ENCODE assay signal across 19 cellular contexts in the genomic region with DNA sequence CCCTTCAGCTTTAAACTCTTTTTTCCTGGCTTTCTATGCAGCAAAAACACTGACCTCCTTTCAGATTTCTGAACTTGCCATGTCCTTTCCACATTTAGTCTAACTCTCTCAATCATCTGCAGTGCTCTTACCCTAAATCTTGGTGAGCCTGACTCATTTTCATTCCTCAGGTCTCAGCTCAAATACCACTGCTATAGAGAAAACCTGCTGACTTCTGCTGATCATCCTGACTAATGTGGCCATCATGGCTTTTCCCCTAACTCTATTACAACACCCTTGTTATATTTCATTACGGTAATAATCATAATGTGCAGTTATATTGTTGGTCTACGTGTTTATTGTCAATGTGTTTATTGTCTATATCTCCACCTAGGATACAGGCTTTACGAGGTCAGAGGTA.
DNase-seq lines count a peak whose midpoint lies in the region; ATAC-seq and TF ChIP-seq lines count a peak whose summit lies in the region.
"Had no signal": no experiment of that assay in that cellular context is flagged by ENCODE, and none has a peak within 500 bp of the region (broad histone marks: within the 10 kb centered on the region; RNA-seq: fewer than 3 reads in every experiment).

No MANE protein-coding gene starts in this region.

- TF ChIP-seq CTCF in RWPE2 (IDR thresholded peaks at IDR 0.05; ENCODE audit: poor library complexity, severe bottlenecking): no peak
- no peak for TF ChIP-seq CTCF in epithelial cell of esophagus (IDR thresholded peaks at IDR 0.05; ENCODE audit: insufficient read depth, low read depth, low read length, missing control alignments)

- H3K4me1 ChIP-seq in RWPE2 (ENCODE audit: insufficient read depth, poor library complexity, severe bottlenecking): no peaks in the 10 kb centered on the region
- H3K4me1 ChIP-seq: SJCRH30 had no signal

- H3K4me3 ChIP-seq in RWPE2 (ENCODE audit: severe bottlenecking) (no peak overlapping the region), epithelial cell of esophagus (ENCODE audit: low read length) (no peak overlapping the region)
- H3K4me3 ChIP-seq: SJCRH30 had no signal

- H3K9me3 ChIP-seq in RWPE2 (ENCODE audit: severe bottlenecking): no peaks in the 10 kb centered on the region
- H3K9me3 ChIP-seq: SJCRH30 had no signal

- ATAC-seq in RWPE2 (ENCODE audit: low read depth) (peak; percentile 42; the same call in 2 of the 3 replicates), GM19324 (IDR thresholded peaks at IDR 0.05; ENCODE audit: low FRiP score, unreplicated experiment) (no peak), GM21723 (IDR thresholded peaks at IDR 0.05; ENCODE audit: unreplicated experiment) (no peak)
- ATAC-seq in stimulated activated effector memory CD8-positive, alpha-beta T cell treated with anti-CD3 and anti-CD28 coated beads, Interleukin-12 subunit alpha, Interleukin-12 subunit beta, amount 100 ng/mL, for 72 hours: peak; percentile 72
- ATAC-seq: Panc1 had no signal

- H3K27ac Mint-ChIP-seq in activated CD4-positive, alpha-beta memory T cell treated with anti-CD3 and anti-CD28 coated beads for 36 hours: peak overlapping the region; percentile 31
- no peak overlapping the region for H3K27ac Mint-ChIP-seq in activated CD4-positive, alpha-beta memory T cell treated with anti-CD3 and anti-CD28 coated beads, Interleukin-2, amount 10 ng/mL, durations not matched to agents 7 days and 5 days
- H3K27ac Mint-ChIP-seq in stimulated activated effector memory CD8-positive, alpha-beta T cell treated with anti-CD3 and anti-CD28 coated beads, Interleukin-12 subunit alpha, Interleukin-12 subunit beta, amount 100 ng/mL, for 72 hours: no peak overlapping the region

- DNase-seq in activated CD4-positive, alpha-beta memory T cell treated with anti-CD3 and anti-CD28 coated beads for 36 hours: no peak
- DNase-seq in activated CD4-positive, alpha-beta memory T cell treated with anti-CD3 and anti-CD28 coated beads, Interleukin-2, amount 10 ng/mL, durations not matched to agents 7 days and 5 days: no peak
- no peak for DNase-seq in RWPE2 (ENCODE audit: low spot score)
- peak; percentile 52 for DNase-seq in epithelial cell of esophagus (ENCODE audit: low read depth)
- DNase-seq in stimulated activated effector memory CD8-positive, alpha-beta T cell treated with anti-CD3 and anti-CD28 coated beads, Interleukin-12 subunit alpha, Interleukin-12 subunit beta, amount 100 ng/mL, for 72 hours (ENCODE audit: low spot score in 2 of 2): no peak
- DNase-seq: Calu3; CD8-positive, alpha-beta memory T cell; GDM1; IMR-90; NCI-H1105; NCI-H2029 treated with DMSO at 0.1 percent for 48 hours; NCI-H524 treated with DMSO at 0.1 percent for 48 hours; NCI-H82; SJCRH30 had no signal

- POLR2A ChIA-PET in activated CD4-positive, alpha-beta memory T cell treated with anti-CD3 and anti-CD28 coated beads for 36 hours (lab: Charles Lee): no interaction called here
- POLR2A ChIA-PET in activated CD4-positive, alpha-beta memory T cell treated with anti-CD3 and anti-CD28 coated beads, Interleukin-2, amount 10 ng/mL, durations not matched to agents 7 days and 5 days (lab: Charles Lee): no interaction called here

- no peak overlapping the region for H3K4me3 Mint-ChIP-seq in activated CD4-positive, alpha-beta memory T cell treated with anti-CD3 and anti-CD28 coated beads for 36 hours
- no peak overlapping the region for H3K4me3 Mint-ChIP-seq in activated CD4-positive, alpha-beta memory T cell treated with anti-CD3 and anti-CD28 coated beads, Interleukin-2, amount 10 ng/mL, durations not matched to agents 7 days and 5 days
- H3K4me3 Mint-ChIP-seq in stimulated activated effector memory CD8-positive, alpha-beta T cell treated with anti-CD3 and anti-CD28 coated beads, Interleukin-12 subunit alpha, Interleukin-12 subunit beta, amount 100 ng/mL, for 72 hours: no peak overlapping the region

- peaks cover 12% of the 10 kb centered on the region for H3K9me3 Mint-ChIP-seq in activated CD4-positive, alpha-beta memory T cell treated with anti-CD3 and anti-CD28 coated beads for 36 hours
- no peaks in the 10 kb centered on the region for H3K9me3 Mint-ChIP-seq in activated CD4-positive, alpha-beta memory T cell treated with anti-CD3 and anti-CD28 coated beads, Interleukin-2, amount 10 ng/mL, durations not matched to agents 7 days and 5 days
- no peaks in the 10 kb centered on the region for H3K9me3 Mint-ChIP-seq in stimulated activated effector memory CD8-positive, alpha-beta T cell treated with anti-CD3 and anti-CD28 coated beads, Interleukin-12 subunit alpha, Interleukin-12 subunit beta, amount 100 ng/mL, for 72 hours

- no peaks in the 10 kb centered on the region for H3K27me3 Mint-ChIP-seq in activated CD4-positive, alpha-beta memory T cell treated with anti-CD3 and anti-CD28 coated beads for 36 hours
- H3K27me3 Mint-ChIP-seq in activated CD4-positive, alpha-beta memory T cell treated with anti-CD3 and anti-CD28 coated beads, Interleukin-2, amount 10 ng/mL, durations not matched to agents 7 days and 5 days: peaks cover 18% of the 10 kb centered on the region

- no peaks in the 10 kb centered on the region for H3K36me3 ChIP-seq in RWPE2 (ENCODE audit: low read depth)
- H3K36me3 ChIP-seq: SJCRH30 had no signal

- CTCF ChIA-PET in activated CD4-positive, alpha-beta memory T cell treated with anti-CD3 and anti-CD28 coated beads for 36 hours (lab: Charles Lee): interaction anchor here (0.9 to 1.5 kb wide), 2 partner anchors 12 to 675 kb away, joined by 3 to 5 read pairs; no protein-coding TSS in a partner anchor
- CTCF ChIA-PET in activated CD4-positive, alpha-beta memory T cell treated with anti-CD3 and anti-CD28 coated beads, Interleukin-2, amount 10 ng/mL, durations not matched to agents 7 days and 5 days (lab: Charles Lee): no interaction called here

- no peak overlapping the region for H3K27ac ChIP-seq in RWPE2 (ENCODE audit: poor library complexity, severe bottlenecking)
- H3K27ac ChIP-seq: C4-2B, KMS-11, SJCRH30 had no signal

- intact Hi-C loops in activated CD4-positive, alpha-beta memory T cell treated with anti-CD3 and anti-CD28 coated beads for 36 hours (cut with micrococcal nuclease): no loop called here

- H3K27me3 ChIP-seq in RWPE2 (ENCODE audit: insufficient read depth, poor library complexity, severe bottlenecking): peaks cover 49% of the 10 kb centered on the region

- H3K36me3 Mint-ChIP-seq in activated CD4-positive, alpha-beta memory T cell treated with anti-CD3 and anti-CD28 coated beads for 36 hours: peaks cover 6% of the 10 kb centered on the region
- no peaks in the 10 kb centered on the region for H3K36me3 Mint-ChIP-seq in activated CD4-positive, alpha-beta memory T cell treated with anti-CD3 and anti-CD28 coated beads, Interleukin-2, amount 10 ng/mL, durations not matched to agents 7 days and 5 days (ENCODE audit: low read depth)
- H3K36me3 Mint-ChIP-seq in stimulated activated effector memory CD8-positive, alpha-beta T cell treated with anti-CD3 and anti-CD28 coated beads, Interleukin-12 subunit alpha, Interleukin-12 subunit beta, amount 100 ng/mL, for 72 hours: no peaks in the 10 kb centered on the region

- peaks cover 8% of the 10 kb centered on the region for H3K4me1 Mint-ChIP-seq in activated CD4-positive, alpha-beta memory T cell treated with anti-CD3 and anti-CD28 coated beads for 36 hours (ENCODE audit: low read depth)
- H3K4me1 Mint-ChIP-seq in activated CD4-positive, alpha-beta memory T cell treated with anti-CD3 and anti-CD28 coated beads, Interleukin-2, amount 10 ng/mL, durations not matched to agents 7 days and 5 days: peaks cover 4% of the 10 kb centered on the region
- peaks cover 17% of the 10 kb centered on the region for H3K4me1 Mint-ChIP-seq in stimulated activated effector memory CD8-positive, alpha-beta T cell treated with anti-CD3 and anti-CD28 coated beads, Interleukin-12 subunit alpha, Interleukin-12 subunit beta, amount 100 ng/mL, for 72 hours

Comparison
In these comparisons a context has a peak if more than half of its experiments do, and no peak if none do; other contexts are left out.
1. ATAC-seq: peak in RWPE2 (single experiment) and stimulated activated effector memory CD8-positive, alpha-beta T cell treated with anti-CD3 and anti-CD28 coated beads, Interleukin-12 subunit alpha, Interleukin-12 subunit beta, amount 100 ng/mL, for 72 hours (single experiment); none in GM19324 (single experiment) and GM21723 (single experiment).